8 cellular contexts compared by ENCODE assay signal in the genomic region with DNA sequence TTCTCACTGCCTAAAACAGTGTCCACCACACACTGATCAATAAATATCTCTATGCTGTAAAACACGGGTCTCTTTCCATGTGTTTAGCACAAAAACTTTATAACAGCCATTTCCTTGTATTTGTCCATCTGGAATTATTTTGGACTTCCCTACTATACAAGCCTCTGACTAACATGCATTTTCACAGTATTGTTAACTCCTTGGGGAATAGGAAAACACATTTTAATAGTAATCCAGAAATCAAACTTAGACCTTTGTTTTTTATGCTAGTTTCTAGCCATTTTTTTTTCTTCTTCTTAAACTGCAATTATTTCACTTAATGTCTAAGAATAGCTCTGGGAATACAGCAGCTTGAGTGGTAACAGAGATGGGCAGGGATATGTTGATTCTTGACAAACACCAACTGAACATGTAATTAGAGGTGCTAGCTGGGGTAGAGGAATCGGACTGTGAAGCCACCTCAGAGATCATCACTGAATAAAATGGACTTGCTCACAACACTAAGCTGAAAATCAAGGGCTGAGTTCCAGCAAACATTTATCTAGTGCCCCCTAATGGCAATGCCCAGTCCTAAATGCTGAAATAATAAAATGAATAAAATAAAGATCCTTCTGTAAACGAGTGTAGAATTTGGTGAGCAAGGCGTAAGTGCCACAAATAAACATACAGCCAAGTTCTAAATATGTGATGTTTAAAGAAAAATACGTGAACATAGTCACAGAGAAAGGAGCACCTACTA.
DNase-seq lines count a peak whose midpoint lies in the region; ATAC-seq and TF ChIP-seq lines count a peak whose summit lies in the region.

No MANE protein-coding gene starts in this region.

- intact Hi-C loops in sciatic nerve (cut with DNase I), result no loop called here

- TF ChIP-seq CTCF in LNCaP clone FGC (IDR thresholded peaks at IDR 0.05; ENCODE audit: control insufficient read depth, extremely low read depth, insufficient read depth) (peak; percentile 66), cardiac fibroblast (IDR thresholded peaks at IDR 0.05; ENCODE audit: low read depth, low read length) (peak; percentile 69)

- DNase-seq in EL (peak; percentile 73), LNCaP clone FGC (ENCODE audit: low read depth) (no peak), cardiac fibroblast (ENCODE audit: low read depth in 2 of 2) (peak; percentile 75 to 83), middle frontal gyrus (ENCODE audit: extremely low spot score, low spot score) (peak; percentile 44), sciatic nerve (ENCODE audit: low spot score) (no peak)
- no peak for DNase-seq in activated CD4-positive, alpha-beta T cell treated with anti-CD3 and anti-CD28 coated beads, Interleukin-2, amount 50 U/mL, for 1 hour
- DNase-seq in stimulated activated naive CD8-positive, alpha-beta T cell treated with anti-CD3 and anti-CD28 coated beads, Interleukin-15, Interleukin-2, amounts not matched to agents 100 U/mL and 50 U/mL, for 24 hours, result no peak

- no peak for ATAC-seq in stimulated activated naive CD8-positive, alpha-beta T cell treated with anti-CD3 and anti-CD28 coated beads, Interleukin-15, Interleukin-2, amounts not matched to agents 100 U/mL and 50 U/mL, for 24 hours
- no peak for ATAC-seq in HG03521 (IDR thresholded peaks at IDR 0.05; ENCODE audit: unreplicated experiment)
- no peak for ATAC-seq in sciatic nerve

- H3K4me3 ChIP-seq in LNCaP clone FGC (ENCODE audit: low read depth, low read length), result no peak overlapping the region
- no peak overlapping the region for H3K4me3 ChIP-seq in cardiac fibroblast (replicated peaks in 1 of 2; ENCODE audit: low read depth in 2 of 2, low read length in 2 of 2)

Comparison
In these comparisons a context has a peak if more than half of its experiments do, and no peak if none do; other contexts are left out.
1. DNase-seq: peak in EL (single experiment), cardiac fibroblast (2 of 2) and middle frontal gyrus (single experiment); none in LNCaP clone FGC (single experiment), activated CD4-positive, alpha-beta T cell treated with anti-CD3 and anti-CD28 coated beads, Interleukin-2, amount 50 U/mL, for 1 hour (single experiment), stimulated activated naive CD8-positive, alpha-beta T cell treated with anti-CD3 and anti-CD28 coated beads, Interleukin-15, Interleukin-2, amounts not matched to agents 100 U/mL and 50 U/mL, for 24 hours (single experiment) and sciatic nerve (single experiment).